13 cellular contexts compared by ENCODE assay signal in the genomic region with DNA sequence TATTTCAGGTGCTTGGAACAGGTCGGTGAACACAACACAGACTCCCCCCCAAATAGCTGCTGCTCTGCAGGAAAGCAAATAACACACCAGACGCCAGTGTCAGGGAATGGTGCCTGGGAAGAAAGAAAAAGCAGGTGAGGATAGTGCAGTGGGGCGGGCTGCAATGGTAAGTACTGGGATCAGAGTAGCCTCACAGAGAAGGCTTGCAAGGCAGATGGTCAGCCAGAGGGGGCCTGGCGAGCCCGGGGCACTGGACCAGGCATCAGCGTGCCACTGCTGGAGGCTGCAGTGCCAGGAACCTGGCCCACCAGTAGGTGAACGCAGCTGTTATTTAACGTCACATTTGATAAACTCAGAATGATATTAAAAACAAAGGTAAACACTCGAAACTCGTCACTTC. TPM values are rescaled to one million over a fixed set of nuclear protein-coding genes. Genes with fewer than 3 reads are reported as not detected.
DNase-seq lines count a peak whose midpoint lies in the region; ATAC-seq and TF ChIP-seq lines count a peak whose summit lies in the region.
"Had no signal": no experiment of that assay in that cellular context is flagged by ENCODE, and none has a peak within 500 bp of the region (broad histone marks: within the 10 kb centered on the region; RNA-seq: fewer than 3 reads in every experiment).

No MANE protein-coding gene starts in this region.

- peak overlapping the region; percentile 77 for H3K27ac Mint-ChIP-seq in activated CD8-positive, alpha-beta T cell treated with anti-CD3 and anti-CD28 coated beads for 36 hours
- H3K27ac Mint-ChIP-seq in immature natural killer cell (peak overlapping the region; percentile 34 to 90 (median 64)), neural progenitor cell (no peak overlapping the region)
- H3K27ac Mint-ChIP-seq: stimulated activated memory B cell treated with anti-CD40 and anti-IgM and Interleukin-4, amounts not matched to agents 10 μg/mL and 1 μg/mL and 100 μg/mL, for 72 hours had no signal

- H3K9me3 Mint-ChIP-seq in activated CD8-positive, alpha-beta T cell treated with anti-CD3 and anti-CD28 coated beads for 36 hours: no peaks in the 10 kb centered on the region
- H3K9me3 Mint-ChIP-seq in immature natural killer cell: no peaks in the 10 kb centered on the region
- H3K9me3 Mint-ChIP-seq in neural progenitor cell: no peaks in the 10 kb centered on the region
- H3K9me3 Mint-ChIP-seq: stimulated activated memory B cell treated with anti-CD40 and anti-IgM and Interleukin-4, amounts not matched to agents 10 μg/mL and 1 μg/mL and 100 μg/mL, for 72 hours had no signal

- H3K36me3 ChIP-seq in neural progenitor cell (no peaks in the 10 kb centered on the region), upper lobe of right lung (peaks cover 11% of the 10 kb centered on the region)
- H3K36me3 ChIP-seq: cardiac muscle cell, uterus had no signal

- H3K4me1 ChIP-seq in neural progenitor cell (no peaks in the 10 kb centered on the region), upper lobe of right lung (peaks cover 5% of the 10 kb centered on the region)
- H3K4me1 ChIP-seq: uterus had no signal

- POLR2A ChIA-PET in AG04449 (lab: Yijun Ruan, JAX): interaction anchor here (0.7 to 1.7 kb wide), 3 partner anchors 21 to 86 kb away, joined by 3 read pairs; no protein-coding TSS in a partner anchor
- POLR2A ChIA-PET in activated CD8-positive, alpha-beta T cell treated with anti-CD3 and anti-CD28 coated beads for 36 hours (lab: Charles Lee): interaction anchor here (0.8 to 1.2 kb wide), 2 partner anchors 29 to 62 kb away, joined by 3 read pairs; no protein-coding TSS in a partner anchor

- H3K27ac ChIP-seq in neural progenitor cell: no peak overlapping the region
- H3K27ac ChIP-seq in upper lobe of right lung: no peak overlapping the region
- H3K27ac ChIP-seq: cardiac muscle cell, uterus had no signal

- H3K4me2 ChIP-seq in neural progenitor cell: no peak overlapping the region

- DNase-seq in AG04449 (ENCODE audit: low read depth, low spot score) (no peak), G401 (ENCODE audit: low spot score) (peak; percentile 87), immature natural killer cell (no peak), midbrain (lab: John Stamatoyannopoulos, UW) (no peak), neural progenitor cell (ENCODE audit: low spot score) (no peak), upper lobe of right lung (no peak)
- no peak for DNase-seq in activated CD8-positive, alpha-beta T cell treated with anti-CD3 and anti-CD28 coated beads for 36 hours
- DNase-seq: naive B cell, NCI-H2171 treated with DMSO at 0.1 percent for 48 hours had no signal

- peaks cover 3% of the 10 kb centered on the region for H3F3A ChIP-seq in neural progenitor cell (ENCODE audit: low read depth)

- CTCF ChIA-PET in AG04449 (lab: Yijun Ruan, JAX): interaction anchor here (1.1 to 3.2 kb wide), 4 partner anchors 20 to 90 kb away, joined by 4 to 21 read pairs (median 10); no protein-coding TSS in a partner anchor
- CTCF ChIA-PET in activated CD8-positive, alpha-beta T cell treated with anti-CD3 and anti-CD28 coated beads for 36 hours (lab: Charles Lee): interaction anchor here (0.8 to 3.5 kb wide), 3 partner anchors 9 to 90 kb away, joined by 3 to 12 read pairs (median 3); no protein-coding TSS in a partner anchor

- in situ Hi-C loops in G401 (cut with HindIII; ENCODE audit: low sequenced_read_pairs): no loop called here

- H2AFZ ChIP-seq in neural progenitor cell (replicated peaks): no peak overlapping the region

- H3K4me3 ChIP-seq in AG04449 (ENCODE audit: low read depth, low read length) (peak overlapping the region; percentile 15; the same call in 1 of the 2 replicates), neural progenitor cell (no peak overlapping the region), upper lobe of right lung (no peak overlapping the region)
- H3K4me3 ChIP-seq: cardiac muscle cell, uterus had no signal

- intact Hi-C loops in activated CD8-positive, alpha-beta T cell treated with anti-CD3 and anti-CD28 coated beads for 36 hours (cut with micrococcal nuclease): no loop called here
- intact Hi-C loops in upper lobe of right lung (cut with DNase I): no loop called here

- H3K27me3 Mint-ChIP-seq in activated CD8-positive, alpha-beta T cell treated with anti-CD3 and anti-CD28 coated beads for 36 hours: no peaks in the 10 kb centered on the region
- H3K27me3 Mint-ChIP-seq in immature natural killer cell (ENCODE audit: low read depth in 3 of 3) (peaks cover 14 to 33% (median 19%) of the 10 kb centered on the region in 3 donors), neural progenitor cell (ENCODE audit: insufficient read depth, low read depth) (peaks cover 4% of the 10 kb centered on the region)
- H3K27me3 Mint-ChIP-seq: naive B cell had no signal

- peaks cover under 1% of the 10 kb centered on the region for H3K36me3 Mint-ChIP-seq in activated CD8-positive, alpha-beta T cell treated with anti-CD3 and anti-CD28 coated beads for 36 hours (ENCODE audit: low read depth)
- H3K36me3 Mint-ChIP-seq in immature natural killer cell (peaks cover 0 to 3% (median 0%) of the 10 kb centered on the region in 3 donors), neural progenitor cell (no peaks in the 10 kb centered on the region)
- H3K36me3 Mint-ChIP-seq: naive B cell had no signal

- H3K27me3 ChIP-seq in neural progenitor cell: no peaks in the 10 kb centered on the region
- H3K27me3 ChIP-seq in upper lobe of right lung: no peaks in the 10 kb centered on the region
- H3K27me3 ChIP-seq: cardiac muscle cell, uterus had no signal

- TF ChIP-seq CTCF in AG04449 (IDR thresholded peaks at IDR 0.05; ENCODE audit: insufficient read depth, low read length, missing control alignments) (peak; percentile 15), neural progenitor cell (IDR thresholded peaks at IDR 0.05) (no peak), upper lobe of right lung (IDR thresholded peaks at IDR 0.05) (no peak)
- no peak for TF ChIP-seq CTCF in activated CD8-positive, alpha-beta T cell treated with anti-CD3 and anti-CD28 coated beads for 36 hours (IDR thresholded peaks at IDR 0.05)

- ATAC-seq in activated CD8-positive, alpha-beta T cell treated with anti-CD3 and anti-CD28 coated beads for 36 hours: no peak
- ATAC-seq in HG02642 (IDR thresholded peaks at IDR 0.05; ENCODE audit: poor library complexity, unreplicated experiment) (no peak), upper lobe of right lung (no peak)
- ATAC-seq: stimulated activated memory B cell treated with anti-CD40 and anti-IgM and Interleukin-4, amounts not matched to agents 10 μg/mL and 1 μg/mL and 100 μg/mL, for 72 hours had no signal

- H3K79me2 ChIP-seq in neural progenitor cell (ENCODE audit: low read depth): no peaks in the 10 kb centered on the region

- peaks cover 41% of the 10 kb centered on the region for H3K4me1 Mint-ChIP-seq in activated CD8-positive, alpha-beta T cell treated with anti-CD3 and anti-CD28 coated beads for 36 hours (ENCODE audit: low read depth)
- H3K4me1 Mint-ChIP-seq in immature natural killer cell (peaks cover 30 to 35% of the 10 kb centered on the region in 2 donors), neural progenitor cell (peaks cover 7% of the 10 kb centered on the region)

- H3K9me3 ChIP-seq in neural progenitor cell (ENCODE audit: low read depth) (no peaks in the 10 kb centered on the region), upper lobe of right lung (no peaks in the 10 kb centered on the region)
- H3K9me3 ChIP-seq: uterus had no signal

- no peak overlapping the region for H3K9ac ChIP-seq in neural progenitor cell

- no peaks in the 10 kb centered on the region for H4K20me1 ChIP-seq in neural progenitor cell (ENCODE audit: low read depth)

- H3K4me3 Mint-ChIP-seq in activated CD8-positive, alpha-beta T cell treated with anti-CD3 and anti-CD28 coated beads for 36 hours: no peak overlapping the region
- H3K4me3 Mint-ChIP-seq in immature natural killer cell (peak overlapping the region; percentile 46 to 85 (median 72)), neural progenitor cell (no peak overlapping the region)
- H3K4me3 Mint-ChIP-seq: naive B cell; stimulated activated memory B cell treated with anti-CD40 and anti-IgM and Interleukin-4, amounts not matched to agents 10 μg/mL and 1 μg/mL and 100 μg/mL, for 72 hours had no signal

RNA-seq across cellular contexts. Expression of gene POFUT2, which starts 60.0 kb away (rescaled TPM):
- total RNA-seq in G401 (2014; rRNA removed; shearing (Covaris generic)): 12.6 and 25.5 TPM in 2 replicates
- 10 to 100 TPM; 11.7 to 12.4 TPM for total RNA-seq in activated CD8-positive, alpha-beta T cell treated with anti-CD3 and anti-CD28 coated beads for 36 hours
- 1 to 10 TPM; 1.1 to 5.2 (median 4.7) TPM for polyA plus RNA-seq in immature natural killer cell
- total RNA-seq in neural progenitor cell (ENCODE audit: low replicate concordance): 28.5 and 42.7 TPM in 2 replicates
- 29.0 TPM for total RNA-seq in upper lobe of right lung

Comparison
In these comparisons a context has a peak if more than half of its experiments do, and no peak if none do; other contexts are left out.
1. H3K4me3 Mint-ChIP-seq: peak in immature natural killer cell (5 of 5); none in activated CD8-positive, alpha-beta T cell treated with anti-CD3 and anti-CD28 coated beads for 36 hours (single experiment) and neural progenitor cell (single experiment).